ENCODE assay signal across 22 cellular contexts in genomic region chr5:165887147-165887546, GRCh38.
DNase-seq lines count a peak whose midpoint lies in the region; ATAC-seq, FAIRE-seq and TF ChIP-seq lines count a peak whose summit lies in the region.
"Had no signal": no experiment of that assay in that cellular context is flagged by ENCODE, and none has a peak within 500 bp of the region (broad histone marks: within the 10 kb centered on the region; RNA-seq: fewer than 3 reads in every experiment).

No MANE protein-coding gene starts in this region.

- no peak overlapping the region for H3K4ac ChIP-seq in H1 (replicated peaks; ENCODE audit: insufficient read length, low read depth, low read length)

- POLR2A ChIA-PET in HEK293 (lab: Yijun Ruan, JAX) (no interaction called here), H1 (lab: Charles Lee; ENCODE audit: partially characterized antibody) (no interaction called here)

- no peak overlapping the region for H3K14ac ChIP-seq in H1 (ENCODE audit: insufficient read length)

- H2AFZ ChIP-seq in H1 (ENCODE audit: low read length) = no peak overlapping the region

- H3K23ac ChIP-seq in H1 (ENCODE audit: insufficient read length) = no peak overlapping the region

- 93% methylated on average over 2 of the region's 2 CpGs; no CpG with 5 or more reads in 1 of the 2 experiments for WGBS in H1 (ENCODE audit: extremely low coverage in 1 of 2, insufficient coverage in 1 of 2, insufficient read length in 1 of 2, insufficient replicate concordance in 2 of 2, low coverage in 1 of 2, low lambda C conversion rate in 2 of 2, missing lambda C conversion rate in 1 of 2), 2 experiments

- H3K56ac ChIP-seq in H1 (replicated peaks; ENCODE audit: insufficient read length, low read depth, low read length) = no peak overlapping the region

- H2BK5ac ChIP-seq in H1 (ENCODE audit: low read depth, low read length) = no peak overlapping the region

- DNase-seq in H1 (ENCODE audit: low read depth in 1 of 2, low spot score in 2 of 2) (no peak), SK-N-DZ (ENCODE audit: low spot score) (no peak), iPS-NIHi11 (ENCODE audit: low spot score) (no peak)
- DNase-seq: 8988T; ACHN; BE2C; C1 segment of cervical spinal cord; Caco-2; Calu3; CD4-positive, alpha-beta memory T cell; CD4-positive, CD25-positive, alpha-beta regulatory T cell; CD8-positive, alpha-beta memory T cell; DMS79 treated with DMSO at 0.1 percent for 48 hours; GF-D8 had no signal

- no peak overlapping the region for H2BK120ac ChIP-seq in H1 (replicated peaks; ENCODE audit: low read depth, low read length)

- TF ChIP-seq RAD21 in H1 (IDR thresholded peaks at IDR 0.05 in 1 of 2, conservative IDR thresholded peaks at IDR 0.05 in 1 of 2; ENCODE audit: low read depth in 2 of 2, low read length in 2 of 2) = no peak

- H3K4me2 ChIP-seq in H1 (ENCODE audit: insufficient read depth in 1 of 2, low read depth in 2 of 2, low read length in 2 of 2) = no peak overlapping the region
- H3K4me2 ChIP-seq: BLaER1 had no signal

- no peak overlapping the region for H2AK5ac ChIP-seq in H1 (ENCODE audit: low read depth, low read length)

- H3K79me2 ChIP-seq in H1 (ENCODE audit: control insufficient read depth in 1 of 2, insufficient read depth in 2 of 2, low read length in 2 of 2) = no peaks in the 10 kb centered on the region

- H3K27me3 ChIP-seq in H1 (replicated peaks in 1 of 4; ENCODE audit: control insufficient read depth in 3 of 4, extremely low read depth in 1 of 4, insufficient read depth in 3 of 4, low read length in 3 of 4) = no peaks in the 10 kb centered on the region; a peak in 1 of 7 replicates
- H3K27me3 ChIP-seq: BE2C, BLaER1 had no signal

- no peaks in the 10 kb centered on the region for H3K36me3 ChIP-seq in HEK293 (ENCODE audit: control insufficient read depth in 2 of 2, insufficient read depth in 1 of 2, low read length in 2 of 2)
- H3K36me3 ChIP-seq in H1 (ENCODE audit: control insufficient read depth in 2 of 4, insufficient read depth in 4 of 4, low read length in 3 of 4) = no peaks in the 10 kb centered on the region
- H3K36me3 ChIP-seq: BE2C, BLaER1 had no signal

- CTCF ChIA-PET in HEK293 (lab: Yijun Ruan, JAX) (no interaction called here), H1 (lab: Charles Lee; ENCODE audit: partially characterized antibody) (interaction anchor here (0.5 kb wide), 1 partner anchor 1123 kb away, joined by 3 read pairs; no protein-coding TSS in a partner anchor)

- no peak for ATAC-seq in HG02763 (IDR thresholded peaks at IDR 0.05; ENCODE audit: unreplicated experiment)

- H3K9ac ChIP-seq in H1 (replicated peaks in 1 of 4; ENCODE audit: extremely low read depth in 1 of 4, low read depth in 3 of 4, low read length in 3 of 4) = no peak overlapping the region
- H3K9ac ChIP-seq: BLaER1 had no signal

- no peak overlapping the region for H2BK12ac ChIP-seq in H1 (ENCODE audit: low read depth, low read length)

- no peak overlapping the region for H4K5ac ChIP-seq in H1 (ENCODE audit: insufficient read length, low read depth, low read length)

- no peaks in the 10 kb centered on the region for H3K9me3 ChIP-seq in HEK293 (ENCODE audit: control insufficient read depth, insufficient read depth, low read depth, low read length)
- H3K9me3 ChIP-seq in H1 (ENCODE audit: insufficient read depth in 2 of 2, low read depth in 1 of 2, low read length in 1 of 2) = no peaks in the 10 kb centered on the region
- H3K9me3 ChIP-seq: BE2C, BLaER1, Caco-2 had no signal

- no peak overlapping the region for H3K18ac ChIP-seq in H1 (ENCODE audit: extremely low read depth, low read length)

- no peaks in the 10 kb centered on the region for H3K79me1 ChIP-seq in H1 (ENCODE audit: low read depth, low read length)

- H4K91ac ChIP-seq in H1 (replicated peaks; ENCODE audit: insufficient read length, low read length) = no peak overlapping the region

- no peak overlapping the region for H2BK15ac ChIP-seq in H1 (ENCODE audit: low read length)

- no peaks in the 10 kb centered on the region for H4K20me1 ChIP-seq in H1 (replicated peaks in 1 of 2; ENCODE audit: control insufficient read depth in 1 of 2, insufficient read depth in 2 of 2, low read length in 2 of 2)
- H4K20me1 ChIP-seq: BLaER1 had no signal

- H3K27ac ChIP-seq in HEK293 (ENCODE audit: extremely low read depth, low read depth, low read length) (no peak overlapping the region), H1 (ENCODE audit: low read depth, low read length) (no peak overlapping the region)
- H3K27ac ChIP-seq: BLaER1 had no signal

- H4K8ac ChIP-seq in H1 (ENCODE audit: extremely low read depth, insufficient read depth, low read length) = no peak overlapping the region

- H3K23me2 ChIP-seq in H1 (ENCODE audit: low read depth, low read length) = no peaks in the 10 kb centered on the region

- TF ChIP-seq CTCF in HEK293 (tag by site-specific recombination; IDR thresholded peaks at IDR 0.05) (no peak), H1 (IDR thresholded peaks at IDR 0.05; ENCODE audit: control extremely low read depth in 1 of 3, insufficient read depth in 1 of 3, low read depth in 1 of 3, low read length in 3 of 3) (no peak)

- no peak overlapping the region for H2BK20ac ChIP-seq in H1 (ENCODE audit: low read length)

- no peak for TF ChIP-seq POLR2A in H1 (IDR thresholded peaks at IDR 0.05; ENCODE audit: control extremely low read depth in 1 of 2, low read depth in 2 of 2, low read length in 2 of 2)

- no peak for FAIRE-seq in H1 (lab: Jason Lieb, UNC)
- FAIRE-seq: A204.1, D721Med, G401.6, GM12891, GM19239 had no signal

- no peak for TF ChIP-seq EP300 in H1 (IDR thresholded peaks at IDR 0.05; ENCODE audit: borderline replicate concordance in 1 of 2, low read depth in 2 of 2, low read length in 2 of 2)

- H3K4me1 ChIP-seq in HEK293 (ENCODE audit: control insufficient read depth, insufficient read depth, low read length) (no peaks in the 10 kb centered on the region), H1 (replicated peaks in 1 of 4; ENCODE audit: control insufficient read depth in 3 of 4, insufficient read depth in 4 of 4, low read length in 3 of 4) (peaks cover 0 to 4% (median 0%) of the 10 kb centered on the region in 4 experiments; a peak in 1 of 7 replicates)
- H3K4me1 ChIP-seq: BE2C, BLaER1, Caco-2 had no signal

- H3K4me3 ChIP-seq in HEK293 (ENCODE audit: low read depth, low read length) = no peak overlapping the region
- H3K4me3 ChIP-seq in H1 (ENCODE audit: extremely low read depth in 1 of 4, insufficient read depth in 2 of 4, low read depth in 3 of 4, low read length in 4 of 4) = no peak overlapping the region
- H3K4me3 ChIP-seq: BLaER1 had no signal

TF ChIP-seq in HEK293, 187 proteins besides CTCF, POLR2A, EP300 and RAD21:
- TF ChIP-seq ZBTB7A (tag by site-specific recombination; IDR thresholded peaks at IDR 0.05; ENCODE audit: low read depth) (no peak), ZNF10 (tag by site-specific recombination; IDR thresholded peaks at IDR 0.05) (peak; percentile 69; the same call in 1 of the 2 replicates)

TF ChIP-seq in H1, 55 proteins besides CTCF, POLR2A, EP300 and RAD21:
- TF ChIP-seq KDM1A (IDR thresholded peaks at IDR 0.05; ENCODE audit: borderline replicate concordance, low read length) = 0 out of 2 replicates have a peak, but pooled peaks have one; percentile 14
- TF ChIP-seq, protein P1, sequence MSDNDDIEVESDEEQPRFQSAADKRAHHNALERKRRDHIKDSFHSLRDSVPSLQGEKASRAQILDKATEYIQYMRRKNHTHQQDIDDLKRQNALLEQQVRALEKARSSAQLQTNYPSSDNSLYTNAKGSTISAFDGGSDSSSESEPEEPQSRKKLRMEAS (IDR thresholded peaks at IDR 0.05) = no peak
- TF ChIP-seq, protein P2, sequence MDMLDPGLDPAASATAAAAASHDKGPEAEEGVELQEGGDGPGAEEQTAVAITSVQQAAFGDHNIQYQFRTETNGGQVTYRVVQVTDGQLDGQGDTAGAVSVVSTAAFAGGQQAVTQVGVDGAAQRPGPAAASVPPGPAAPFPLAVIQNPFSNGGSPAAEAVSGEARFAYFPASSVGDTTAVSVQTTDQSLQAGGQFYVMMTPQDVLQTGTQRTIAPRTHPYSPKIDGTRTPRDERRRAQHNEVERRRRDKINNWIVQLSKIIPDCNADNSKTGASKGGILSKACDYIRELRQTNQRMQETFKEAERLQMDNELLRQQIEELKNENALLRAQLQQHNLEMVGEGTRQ (IDR thresholded peaks at IDR 0.05; ENCODE audit: low read length) = no peak
- no peak for TF ChIP-seq TAF7 (optimal IDR thresholded peaks at IDR 0.05; ENCODE audit: borderline replicate concordance, low read depth, low read length)
